Comparison of ENCODE assay signal across 1 cellular context in the genomic region with DNA sequence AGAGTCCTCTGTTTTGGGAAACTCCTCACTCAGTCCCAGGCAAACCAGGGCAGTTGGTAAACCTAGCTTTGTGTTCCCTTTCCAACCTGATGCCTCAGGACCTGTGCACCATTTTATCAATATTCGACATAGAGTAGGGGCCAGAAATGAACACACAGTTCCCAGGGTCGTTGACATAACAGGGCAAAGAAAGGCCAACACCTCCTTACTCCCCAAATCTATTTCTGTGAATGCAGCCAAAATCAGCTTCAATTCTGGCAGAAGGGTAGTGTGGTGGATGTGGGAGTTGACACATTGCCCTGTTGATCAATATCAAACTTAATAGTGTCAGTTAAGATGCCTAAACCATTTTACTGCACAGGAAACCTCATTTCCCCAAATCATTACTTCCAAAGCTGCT.
TF ChIP-seq lines count a peak whose summit lies in the region.

No MANE protein-coding gene starts in this region.

TF ChIP-seq in HepG2, 621 proteins besides CTCF, POLR2A, EP300 and RAD21 (continued from another document):
- TF ChIP-seq MXD4 (CRISPR knock-in tag; IDR thresholded peaks at IDR 0.05) (no peak), NONO (IDR thresholded peaks at IDR 0.05) (no peak), NONO (CRISPR knock-in tag; conservative IDR thresholded peaks at IDR 0.05) (no peak), ZNF816 (CRISPR knock-in tag; IDR thresholded peaks at IDR 0.05; ENCODE audit: borderline replicate concordance) (no peak), NFKBIZ (CRISPR knock-in tag; IDR thresholded peaks at IDR 0.05) (no peak), RCOR2 (CRISPR knock-in tag; IDR thresholded peaks at IDR 0.05) (no peak), GATAD1 (CRISPR knock-in tag; IDR thresholded peaks at IDR 0.05) (no peak)
